ENCODE assay signal across 18 cellular contexts in the genomic region with DNA sequence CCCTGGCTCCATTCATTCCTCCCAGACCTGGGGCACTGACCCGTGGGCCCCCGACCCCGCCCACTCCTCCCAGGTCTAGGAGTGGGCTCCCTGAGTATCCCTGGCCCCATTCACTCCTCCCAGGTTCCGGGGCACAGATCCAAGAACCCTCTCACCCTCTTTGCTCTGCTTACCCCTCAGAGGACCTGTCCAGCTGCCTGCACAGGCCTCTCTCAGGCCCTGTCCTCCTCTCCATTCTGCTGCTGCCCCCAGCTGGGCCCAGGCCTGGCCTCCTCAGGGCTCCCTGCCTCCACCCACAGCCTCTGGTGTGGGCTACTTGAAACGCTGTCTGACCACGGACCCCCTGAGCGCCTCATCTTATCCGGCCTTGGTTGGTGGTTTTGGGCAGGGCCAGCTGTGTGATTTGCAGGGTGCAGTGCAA.
A peak's percentile ranks its signal among the peaks of the same experiment; 100 is the strongest.
DNase-seq lines count a peak whose midpoint lies in the region; ATAC-seq, FAIRE-seq and TF ChIP-seq lines count a peak whose summit lies in the region.
"Had no signal": no experiment of that assay in that cellular context is flagged by ENCODE, and none has a peak within 500 bp of the region (broad histone marks: within the 10 kb centered on the region; RNA-seq: fewer than 3 reads in every experiment).

No MANE protein-coding gene starts in this region.

- no peaks in the 10 kb centered on the region for H3K27me3 ChIP-seq in RWPE2 (ENCODE audit: insufficient read depth, poor library complexity, severe bottlenecking)
- H3K27me3 ChIP-seq in fibroblast of lung (ENCODE audit: control insufficient read depth, insufficient read depth, low read length), result no peaks in the 10 kb centered on the region
- no peaks in the 10 kb centered on the region for H3K27me3 ChIP-seq in ovary
- H3K27me3 ChIP-seq: upper lobe of right lung had no signal

- no peak for FAIRE-seq in urothelium cell line (lab: Jason Lieb, UNC)

- H3K4me3 ChIP-seq in RWPE2 (ENCODE audit: severe bottlenecking), result no peak overlapping the region
- no peak overlapping the region for H3K4me3 ChIP-seq in fibroblast of lung (replicated peaks in 1 of 4; ENCODE audit: control extremely low read depth in 1 of 4, insufficient read depth in 1 of 4, low read depth in 3 of 4, low read length in 4 of 4)
- no peak overlapping the region for H3K4me3 ChIP-seq in ovary
- H3K4me3 ChIP-seq: GM23338, skin epidermis, upper lobe of right lung had no signal

- intact Hi-C loops in ovary (cut with DNase I), result loop anchor here in 1 of 4 donors (5.0 kb wide), 1 partner anchor 190 kb away; no protein-coding TSS in a partner anchor

- DNase-seq in NK-92 treated with Interleukin-12 subunit alpha and Interleukin-12 subunit beta, amount 100 ng/mL, for 24 hours (lab: John Stamatoyannopoulos, UW), result peak; percentile 33
- DNase-seq in NK-92 (lab: John Stamatoyannopoulos, UW; ENCODE audit: unreplicated experiment) (no peak), RWPE2 (ENCODE audit: low spot score) (no peak), fibroblast of lung (ENCODE audit: low read depth in 2 of 2) (peak; percentile 21 to 64), ovary (peak in 4 of 5 donors; percentile 38 to 54 (median 42)), epidermal melanocyte (ENCODE audit: insufficient read length, low spot score) (no peak), superior temporal gyrus (ENCODE audit: extremely low spot score) (no peak), urothelium cell line (ENCODE audit: low spot score) (no peak)
- DNase-seq: activated CD4-positive, alpha-beta T cell treated with anti-CD3 and anti-CD28 coated beads, Interleukin-2, amount 50 U/mL, for 4 hours; cerebellar nuclear complex; foreskin fibroblast; left lung; NCI-H1092 treated with DMSO at 0.1 percent for 48 hours; NCI-H524 treated with DMSO at 0.1 percent for 48 hours; OCI-M1; upper lobe of right lung had no signal

- no peak for TF ChIP-seq EP300 in ovary (IDR thresholded peaks at IDR 0.05)

- no peaks in the 10 kb centered on the region for H3K79me2 ChIP-seq in fibroblast of lung (ENCODE audit: control insufficient read depth, insufficient read depth, low read length)

- TF ChIP-seq CTCF in RWPE2 (IDR thresholded peaks at IDR 0.05; ENCODE audit: poor library complexity, severe bottlenecking), result no peak
- no peak for TF ChIP-seq CTCF in fibroblast of lung (conservative IDR thresholded peaks at IDR 0.05 in 1 of 2, IDR thresholded peaks at IDR 0.05 in 1 of 2; ENCODE audit: low read depth in 1 of 2, low read length in 2 of 2)
- TF ChIP-seq CTCF in ovary (IDR thresholded peaks at IDR 0.05), result no peak

- H3K27ac ChIP-seq in RWPE2 (ENCODE audit: poor library complexity, severe bottlenecking) (peak overlapping the region; percentile 96), fibroblast of lung (ENCODE audit: insufficient read depth, low read length) (no peak overlapping the region), ovary (peak overlapping the region; percentile 53 to 74)
- H3K27ac ChIP-seq: left lung, upper lobe of right lung had no signal

- H3K4me1 ChIP-seq in RWPE2 (ENCODE audit: insufficient read depth, poor library complexity, severe bottlenecking) (peaks cover 45% of the 10 kb centered on the region), fibroblast of lung (ENCODE audit: control insufficient read depth, extremely low read depth, insufficient read depth, low read length) (peaks cover 22% of the 10 kb centered on the region), ovary (ENCODE audit: insufficient read depth) (peaks cover 54% of the 10 kb centered on the region)

- H4K20me1 ChIP-seq in fibroblast of lung (ENCODE audit: control insufficient read depth, extremely low read depth, insufficient read depth, low read length), result no peaks in the 10 kb centered on the region

- 45 to 59% (median 48%) methylated on average over 8 of the region's 8 CpGs for WGBS in ovary, 3 donors

- ATAC-seq in RWPE2 (ENCODE audit: low read depth), result no peak
- ATAC-seq: left lung, upper lobe of right lung had no signal

- H3K36me3 ChIP-seq in RWPE2 (ENCODE audit: low read depth) (no peaks in the 10 kb centered on the region), fibroblast of lung (ENCODE audit: control insufficient read depth, insufficient read depth, low read length) (no peaks in the 10 kb centered on the region), ovary (no peaks in the 10 kb centered on the region)
- H3K36me3 ChIP-seq: left lung, upper lobe of right lung had no signal

- no peak overlapping the region for H3K4me2 ChIP-seq in fibroblast of lung (ENCODE audit: extremely low read depth, insufficient read depth, low read length)
- H3K4me2 ChIP-seq: GM23338 had no signal

- no peak overlapping the region for H2AFZ ChIP-seq in fibroblast of lung (ENCODE audit: low read length)
- H2AFZ ChIP-seq: GM23338 had no signal

- H3K9ac ChIP-seq in fibroblast of lung (ENCODE audit: insufficient read depth, low read length), result no peak overlapping the region

- H3K9me3 ChIP-seq in RWPE2 (ENCODE audit: severe bottlenecking) (no peaks in the 10 kb centered on the region), fibroblast of lung (ENCODE audit: control insufficient read depth, insufficient read depth, low read depth, low read length) (no peaks in the 10 kb centered on the region), ovary (no peaks in the 10 kb centered on the region)
- H3K9me3 ChIP-seq: left lung, upper lobe of right lung had no signal

- no peak for TF ChIP-seq POLR2A in ovary (IDR thresholded peaks at IDR 0.05)

Comparison
In these comparisons a context has a peak if more than half of its experiments do, and no peak if none do; other contexts are left out.
1. DNase-seq: peak in NK-92 treated with Interleukin-12 subunit alpha and Interleukin-12 subunit beta, amount 100 ng/mL, for 24 hours (single experiment), fibroblast of lung (2 of 2) and ovary (4 of 5); none in NK-92 (single experiment), RWPE2 (single experiment), epidermal melanocyte (single experiment), superior temporal gyrus (single experiment) and urothelium cell line (single experiment).